Comparison of ENCODE assay signal across 21 cellular contexts in the genomic region with DNA sequence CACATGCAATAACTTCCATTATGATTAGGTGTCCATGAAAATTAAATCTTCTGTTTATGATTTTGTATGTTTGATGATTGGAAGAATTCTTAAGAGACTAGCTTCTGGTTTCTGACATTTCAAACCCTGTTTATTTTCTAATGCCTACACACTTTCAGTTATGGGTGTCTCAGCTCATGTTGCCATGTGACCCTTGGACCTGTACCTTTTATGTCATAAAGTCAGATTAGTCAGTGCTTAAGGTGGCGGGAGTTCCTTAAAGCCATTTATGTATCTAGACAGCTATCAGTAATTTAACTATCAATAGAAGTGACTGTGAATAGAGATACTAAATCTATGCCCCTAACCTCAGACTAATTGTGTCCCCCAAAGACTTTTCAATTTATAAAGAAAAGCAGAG.
"Had no signal": no experiment of that assay in that cellular context is flagged by ENCODE, and none has a peak within 500 bp of the region (broad histone marks: within the 10 kb centered on the region; RNA-seq: fewer than 3 reads in every experiment).

No MANE protein-coding gene starts in this region.

- H3K27ac ChIP-seq: epithelial cell of prostate, esophagus muscularis mucosa, gastrocnemius medialis, heart right ventricle, left ventricle myocardium inferior, parathyroid adenoma, prostate gland, suprapubic skin, thyroid gland, upper lobe of right lung, vagina had no signal

- H3K79me2 ChIP-seq: parathyroid adenoma had no signal

- H3K9ac ChIP-seq: parathyroid adenoma had no signal

- H3K36me3 ChIP-seq: esophagus muscularis mucosa, gastrocnemius medialis, heart right ventricle, left ventricle myocardium inferior, prostate gland, suprapubic skin, thyroid gland, upper lobe of right lung, vagina had no signal

- ATAC-seq: effector memory CD8-positive, alpha-beta T cell; gastrocnemius medialis; heart right ventricle; naive thymus-derived CD4-positive, alpha-beta T cell; sciatic nerve; upper lobe of right lung had no signal

- H3K27me3 ChIP-seq: esophagus muscularis mucosa, gastrocnemius medialis, heart right ventricle, suprapubic skin, thyroid gland, upper lobe of right lung, vagina had no signal

- H3K9me3 ChIP-seq: esophagus muscularis mucosa, gastrocnemius medialis, heart right ventricle, left ventricle myocardium inferior, prostate gland, suprapubic skin, thyroid gland, upper lobe of right lung, vagina had no signal

- H3K4me3 ChIP-seq: esophagus muscularis mucosa, gastrocnemius medialis, heart right ventricle, left ventricle myocardium inferior, lung, prostate gland, suprapubic skin, thyroid gland, upper lobe of right lung, vagina had no signal

- H3K4me1 ChIP-seq: esophagus muscularis mucosa, gastrocnemius medialis, heart right ventricle, left ventricle myocardium inferior, prostate gland, suprapubic skin, thyroid gland, upper lobe of right lung, vagina had no signal

- DNase-seq: effector memory CD8-positive, alpha-beta T cell; gastrocnemius medialis; heart right ventricle; islet precursor cell; left ventricle myocardium inferior; mesenchymal stem cell; midbrain; naive thymus-derived CD4-positive, alpha-beta T cell; nephron progenitor cell; retina; stimulated activated naive CD4-positive, alpha-beta T cell treated with Interleukin-2 at 50 U/mL for 16 hours; thyroid gland; upper lobe of right lung had no signal

- H2AFZ ChIP-seq: parathyroid adenoma had no signal
